8 cellular contexts compared by ENCODE assay signal in genomic region chr1:70353641-70354331, GRCh38. TPM values are rescaled to one million over a fixed set of nuclear protein-coding genes. Genes with fewer than 3 reads are reported as not detected.
DNase-seq lines count a peak whose midpoint lies in the region; ATAC-seq and TF ChIP-seq lines count a peak whose summit lies in the region.

No MANE protein-coding gene starts in this region.

- peak; percentile 36 for ATAC-seq in GM23338

- no peaks in the 10 kb centered on the region; the same call in 2 of the 3 replicates for H3K9me3 Mint-ChIP-seq in GM23338
- no peaks in the 10 kb centered on the region for H3K9me3 Mint-ChIP-seq in nephron

- 1% methylated on average over 13 of the region's 34 CpGs for WGBS in esophagus muscularis mucosa
- WGBS in urinary bladder: 1% methylated on average over 34 of the region's 34 CpGs

- H3K27ac ChIP-seq in GM23338 (ENCODE audit: low read depth) (peak overlapping the region; percentile 99), esophagus muscularis mucosa (replicated peaks in 1 of 4) (peak overlapping the region; percentile 90 to 98 (median 94)), urinary bladder (ENCODE audit: low read depth) (peak overlapping the region; percentile 91)

- no peak for TF ChIP-seq EP300 in esophagus muscularis mucosa (IDR thresholded peaks at IDR 0.05)

- TF ChIP-seq POLR2A in esophagus muscularis mucosa (IDR thresholded peaks at IDR 0.05; ENCODE audit: low read depth): no peak

- H3K4me3 Mint-ChIP-seq in GM23338 (peak overlapping the region; percentile 86), nephron (peak overlapping the region; percentile 94 to 96 (median 95))

- peak; percentile 23 to 59 for DNase-seq in NCI-H2081 (lab: John Stamatoyannopoulos, UW)
- DNase-seq in NCI-H2081 treated with DMSO at 0.1 percent for 48 hours (lab: John Stamatoyannopoulos, UW): no peak
- DNase-seq in GM23338 (ENCODE audit: low spot score): peak; percentile 41
- DNase-seq in KG1 (lab: John Stamatoyannopoulos, UW): peak; percentile 77
- peak; percentile 31 for DNase-seq in activated CD4-positive, alpha-beta T cell treated with anti-CD3 and anti-CD28 coated beads, Interleukin-2, amount 50 U/mL, for 1 hour
- peak; percentile 91 for DNase-seq in esophagus muscularis mucosa (ENCODE audit: extremely low spot score)

- H3K27me3 Mint-ChIP-seq in GM23338 (ENCODE audit: insufficient read depth, low read depth, poor library complexity): peaks cover 10% of the 10 kb centered on the region
- no peaks in the 10 kb centered on the region for H3K27me3 Mint-ChIP-seq in nephron (ENCODE audit: low read depth)

- H3K4me1 ChIP-seq in GM23338 (ENCODE audit: insufficient read depth) (peaks cover 15% of the 10 kb centered on the region), esophagus muscularis mucosa (peaks cover 24 to 65% (median 59%) of the 10 kb centered on the region in 4 donors), urinary bladder (ENCODE audit: insufficient read depth) (no peaks in the 10 kb centered on the region)

- H4K20me1 ChIP-seq in GM23338 (replicated peaks; ENCODE audit: insufficient read depth): peaks cover 30% of the 10 kb centered on the region; the same call in 1 of the 2 replicates

- H3K27ac Mint-ChIP-seq in GM23338 (peak overlapping the region; percentile 99), nephron (peak overlapping the region; percentile 94 to 98 (median 98))

- peaks cover 62% of the 10 kb centered on the region for H3K79me2 ChIP-seq in GM23338 (replicated peaks; ENCODE audit: insufficient read depth)

- H3K9me3 ChIP-seq in esophagus muscularis mucosa: no peaks in the 10 kb centered on the region

- peaks cover 18% of the 10 kb centered on the region for H3K4me1 Mint-ChIP-seq in GM23338
- H3K4me1 Mint-ChIP-seq in nephron: peaks cover 30% of the 10 kb centered on the region

- H3F3A ChIP-seq in GM23338 (replicated peaks; ENCODE audit: low read depth): no peaks in the 10 kb centered on the region; the same call in 1 of the 2 replicates

- H3K36me3 ChIP-seq in GM23338 (ENCODE audit: insufficient read depth): no peaks in the 10 kb centered on the region
- H3K36me3 ChIP-seq in esophagus muscularis mucosa: peaks cover 0 to 4% (median 0%) of the 10 kb centered on the region in 4 donors
- no peaks in the 10 kb centered on the region for H3K36me3 ChIP-seq in urinary bladder (ENCODE audit: insufficient read depth)

- H3K4me3 ChIP-seq in GM23338: peak overlapping the region; percentile 74
- peak overlapping the region; percentile 82 to 88 (median 88) for H3K4me3 ChIP-seq in esophagus muscularis mucosa
- peak overlapping the region; percentile 84 for H3K4me3 ChIP-seq in urinary bladder (ENCODE audit: low read depth, low read length)

- no peaks in the 10 kb centered on the region for H3K9me2 ChIP-seq in GM23338 (ENCODE audit: insufficient read depth)

- TF ChIP-seq CTCF in GM23338 (conservative IDR thresholded peaks at IDR 0.05; ENCODE audit: low read depth in 2 of 2) (no peak), esophagus muscularis mucosa (IDR thresholded peaks at IDR 0.05) (no peak), nephron (IDR thresholded peaks at IDR 0.05; ENCODE audit: unreplicated experiment in 3 of 3) (no peak)

- peak overlapping the region; percentile 56; the same call in 1 of the 2 replicates for H2AFZ ChIP-seq in GM23338

- no peaks in the 10 kb centered on the region for H3K27me3 ChIP-seq in GM23338 (ENCODE audit: insufficient read depth)
- no peaks in the 10 kb centered on the region for H3K27me3 ChIP-seq in esophagus muscularis mucosa

- intact Hi-C loops in esophagus muscularis mucosa (cut with DNase I): loop anchor here (1.0 to 2.0 kb wide), 2 partner anchors 57 to 132 kb away; partner anchors contain the start of genes CTH and SRSF11

- H3K4me2 ChIP-seq in GM23338: peak overlapping the region; percentile 93

- H3K36me3 Mint-ChIP-seq in GM23338 (ENCODE audit: low read depth): peaks cover 2% of the 10 kb centered on the region; the same call in 1 of the 3 replicates
- H3K36me3 Mint-ChIP-seq in nephron (ENCODE audit: low read depth): peaks cover 9% of the 10 kb centered on the region

TF ChIP-seq in GM23338, 12 proteins besides CTCF, POLR2A, EP300 and RAD21 (continues in another document):
- TF ChIP-seq ZNF462 (CRISPR knock-in tag; IDR thresholded peaks at IDR 0.05) (no peak), ZNF114 (CRISPR knock-in tag; IDR thresholded peaks at IDR 0.05) (no peak), ZNF331 (CRISPR knock-in tag; IDR thresholded peaks at IDR 0.05; ENCODE audit: low read depth) (no peak), CREB1 (CRISPR knock-in tag; IDR thresholded peaks at IDR 0.05; ENCODE audit: low read depth) (no peak), EZH2 (IDR thresholded peaks at IDR 0.05; ENCODE audit: low read depth, unreplicated experiment) (no peak), ETS1 (IDR thresholded peaks at IDR 0.05) (no peak), NANOG (IDR thresholded peaks at IDR 0.05; ENCODE audit: borderline replicate concordance) (no peak), JUNB (IDR thresholded peaks at IDR 0.05; ENCODE audit: unreplicated experiment) (no peak), EZH2phosphoT487 (IDR thresholded peaks at IDR 0.05; ENCODE audit: unreplicated experiment) (no peak)

RNA-seq across cellular contexts. Expression of gene ANKRD13C, which starts 0.7 kb away (rescaled TPM):
- 22.6 and 32.5 TPM in 2 replicates for total RNA-seq in GM23338 (2014; rRNA removed; shearing (Covaris generic))
- polyA plus RNA-seq in GM23338 (2016; fragmentation: Nextera tagmentation; extraction: Ambion mirVana) (10.4 and 12.3 TPM in 2 replicates), urinary bladder (14.4 TPM)
- total RNA-seq in esophagus muscularis mucosa (10 to 100 TPM; 23.0 to 30.2 (median 26.5) TPM), urinary bladder (79.0 TPM)

RNA-seq across cellular contexts. Expression of gene CTH, which starts 57.3 kb away (rescaled TPM):
- 34.3 and 35.9 TPM in 2 replicates for total RNA-seq in GM23338 (2014; rRNA removed; shearing (Covaris generic))
- polyA plus RNA-seq in GM23338 (2016; fragmentation: Nextera tagmentation; extraction: Ambion mirVana) (25.3 and 31.0 TPM in 2 replicates), urinary bladder (3.8 TPM)
- total RNA-seq in esophagus muscularis mucosa (1 to 10 TPM; 1.1 to 5.0 (median 3.8) TPM), urinary bladder (3.8 TPM)
